ENCODE assay signal across 8 cellular contexts in the genomic region with DNA sequence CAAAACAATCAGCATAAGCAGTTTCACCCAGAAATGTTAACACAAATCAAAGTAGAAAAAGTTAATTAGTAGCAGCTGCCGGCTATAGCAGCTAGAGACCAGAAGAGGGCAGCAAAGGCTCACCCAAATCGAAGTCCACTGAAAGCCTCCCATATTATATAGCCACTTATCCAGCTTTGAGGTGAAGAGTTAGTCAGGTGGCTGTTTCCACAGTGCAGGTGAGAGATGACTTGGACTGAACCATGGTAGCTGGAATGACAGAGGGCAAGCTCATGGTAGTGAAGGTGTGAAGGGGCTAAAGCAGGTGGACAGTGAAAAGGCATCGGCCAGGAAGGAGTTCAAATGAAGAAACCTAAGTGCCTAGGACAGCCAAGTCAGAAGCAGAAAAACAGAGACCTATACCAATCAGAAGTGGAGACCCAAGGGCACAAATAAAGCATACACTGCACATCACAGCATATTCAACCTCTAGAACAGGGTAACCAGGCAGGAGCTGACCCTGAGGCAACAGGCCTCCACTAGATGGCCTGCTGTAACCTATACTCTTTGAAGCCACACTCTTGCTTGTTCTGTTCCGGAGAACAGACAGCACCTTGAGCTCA. TPM values are rescaled to one million over a fixed set of nuclear protein-coding genes. Genes with fewer than 3 reads are reported as not detected.
A peak's percentile ranks its signal among the peaks of the same experiment; 100 is the strongest.
DNase-seq lines count a peak whose midpoint lies in the region; ATAC-seq and TF ChIP-seq lines count a peak whose summit lies in the region.

No MANE protein-coding gene starts in this region.

- in situ Hi-C loops in HAP-1 (cut with MboI; ENCODE audit: low sequenced_read_pairs): loop anchor here (5.0 kb wide), 1 partner anchor 35 kb away; no protein-coding TSS in a partner anchor

- TF ChIP-seq CTCF in chondrocyte (IDR thresholded peaks at IDR 0.05): peak; percentile 97

- H3K4me1 ChIP-seq in HAP-1: no peaks in the 10 kb centered on the region

- ATAC-seq in left colon (peak; percentile 91), GM21576 (IDR thresholded peaks at IDR 0.05; ENCODE audit: unreplicated experiment) (no peak)

- no peak overlapping the region for H3K4me3 Mint-ChIP-seq in chondrocyte (ENCODE audit: unreplicated experiment)

- H3K9me3 Mint-ChIP-seq in chondrocyte (ENCODE audit: low read depth): no peaks in the 10 kb centered on the region

- no peak overlapping the region for H3K4me3 ChIP-seq in HAP-1

- H3K4me1 Mint-ChIP-seq in chondrocyte (ENCODE audit: low read depth): no peaks in the 10 kb centered on the region

- H3K36me3 Mint-ChIP-seq in chondrocyte (ENCODE audit: low read depth): no peaks in the 10 kb centered on the region

- no peaks in the 10 kb centered on the region for H3K27me3 ChIP-seq in HAP-1 (ENCODE audit: low read depth)

- intact Hi-C loops in left colon (cut with DNase I, micrococcal nuclease): loop anchor here in 1 of 2 donors (5.0 kb wide), 1 partner anchor 150 kb away; no protein-coding TSS in a partner anchor

- H3K9me3 ChIP-seq in HAP-1: no peaks in the 10 kb centered on the region

- DNase-seq in CD1c-positive myeloid dendritic cell (ENCODE audit: extremely low spot score): peak; percentile 76
- peak; percentile 69 for DNase-seq in HAP-1 (ENCODE audit: low spot score in 2 of 2)
- DNase-seq in NCI-H2227 treated with DMSO at 0.1 percent for 48 hours (lab: John Stamatoyannopoulos, UW): peak; percentile 46
- peak; percentile 43 for DNase-seq in activated CD4-positive, CD25-positive, alpha-beta regulatory T cell treated with anti-CD3 and anti-CD28 coated beads, Interleukin-2, amount 50 U/mL, for 72 hours
- no peak for DNase-seq in chondrocyte (ENCODE audit: low spot score)
- DNase-seq in left colon: peak; percentile 35 to 58
- DNase-seq in stimulated activated CD4-positive, alpha-beta T cell treated with anti-CD3 and anti-CD28 coated beads, Interleukin-4, amount 100 ng/mL, for 1 hour: peak; percentile 40

- H3K27ac Mint-ChIP-seq in chondrocyte (ENCODE audit: unreplicated experiment): peak overlapping the region; percentile 55

- no peaks in the 10 kb centered on the region for H3K36me3 ChIP-seq in HAP-1 (replicated peaks)

- no peaks in the 10 kb centered on the region for H3K27me3 Mint-ChIP-seq in chondrocyte (ENCODE audit: low read depth)

RNA-seq across cellular contexts. Expression of a gene that starts 7.2 kb away (rescaled TPM):
- total RNA-seq in chondrocyte (21.3 to 25.0 TPM (median 22.6 TPM) in 3 replicates), left colon (10 to 100 TPM; 31.0 to 40.5 TPM)
